ENCODE assay signal across 1 cellular context in the genomic region with DNA sequence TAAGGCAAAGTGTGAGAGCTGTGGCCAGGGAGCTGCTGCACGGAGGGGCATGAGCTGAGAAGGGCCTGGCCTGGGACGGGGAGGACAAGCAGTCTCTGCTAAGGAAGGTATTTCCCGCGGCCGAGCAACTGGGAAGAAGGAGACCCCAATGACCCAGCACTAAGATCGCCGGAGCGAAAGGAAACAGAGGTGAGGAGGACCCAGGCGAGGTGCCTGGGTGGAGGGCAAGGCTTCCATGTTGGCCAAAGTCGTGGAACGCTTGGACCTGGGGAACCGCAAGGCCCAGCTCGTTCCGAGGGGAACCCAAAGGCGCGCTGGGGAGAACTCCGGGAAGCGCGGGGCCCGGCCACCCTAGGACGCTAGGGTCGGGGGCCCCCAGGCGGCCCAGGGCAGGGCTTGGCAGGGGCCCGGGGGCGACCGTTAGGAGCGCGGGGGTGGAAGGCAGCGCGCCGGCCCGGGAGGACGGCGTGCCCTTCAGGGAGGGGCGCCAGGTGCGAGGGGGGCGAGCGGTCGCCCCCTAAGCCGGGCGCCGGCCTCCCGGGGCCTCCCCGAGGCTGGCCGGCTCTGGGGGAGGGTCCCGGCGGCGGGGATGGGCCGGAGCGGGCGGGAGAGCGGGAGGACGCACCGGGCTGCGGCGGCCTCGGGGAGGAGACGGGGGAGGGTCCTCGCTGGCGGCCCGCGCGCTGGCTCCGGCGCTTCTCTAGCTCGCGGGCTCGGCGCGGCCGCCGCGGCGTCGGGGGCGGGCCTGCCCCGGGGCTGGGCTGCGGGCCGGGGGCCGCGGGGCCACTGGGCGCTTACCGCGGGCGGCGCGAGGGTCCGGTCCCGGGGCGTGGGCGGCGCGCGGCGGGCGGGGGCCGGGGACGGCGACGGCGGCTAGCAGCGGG.
TF ChIP-seq lines count a peak whose summit lies in the region.

No MANE protein-coding gene starts in this region.

TF ChIP-seq in SK-N-SH treated with all-trans-retinoic acid at 6 μM for 48 hours, 23 proteins besides CTCF, POLR2A, EP300 and RAD21 (continued from another document):
- TF ChIP-seq CSRNP3 (CRISPR knock-in tag; IDR thresholded peaks at IDR 0.05): no peak
- TF ChIP-seq, protein P1, sequence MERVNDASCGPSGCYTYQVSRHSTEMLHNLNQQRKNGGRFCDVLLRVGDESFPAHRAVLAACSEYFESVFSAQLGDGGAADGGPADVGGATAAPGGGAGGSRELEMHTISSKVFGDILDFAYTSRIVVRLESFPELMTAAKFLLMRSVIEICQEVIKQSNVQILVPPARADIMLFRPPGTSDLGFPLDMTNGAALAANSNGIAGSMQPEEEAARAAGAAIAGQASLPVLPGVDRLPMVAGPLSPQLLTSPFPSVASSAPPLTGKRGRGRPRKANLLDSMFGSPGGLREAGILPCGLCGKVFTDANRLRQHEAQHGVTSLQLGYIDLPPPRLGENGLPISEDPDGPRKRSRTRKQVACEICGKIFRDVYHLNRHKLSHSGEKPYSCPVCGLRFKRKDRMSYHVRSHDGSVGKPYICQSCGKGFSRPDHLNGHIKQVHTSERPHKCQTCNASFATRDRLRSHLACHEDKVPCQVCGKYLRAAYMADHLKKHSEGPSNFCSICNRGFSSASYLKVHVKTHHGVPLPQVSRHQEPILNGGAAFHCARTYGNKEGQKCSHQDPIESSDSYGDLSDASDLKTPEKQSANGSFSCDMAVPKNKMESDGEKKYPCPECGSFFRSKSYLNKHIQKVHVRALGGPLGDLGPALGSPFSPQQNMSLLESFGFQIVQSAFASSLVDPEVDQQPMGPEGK (CRISPR knock-in tag; IDR thresholded peaks at IDR 0.05; ENCODE audit: borderline replicate concordance): no peak
- no peak for TF ChIP-seq SNAI2 (CRISPR knock-in tag; IDR thresholded peaks at IDR 0.05)
- no peak for TF ChIP-seq ZNF70 (CRISPR knock-in tag; IDR thresholded peaks at IDR 0.05)
- no peak for TF ChIP-seq TOX (CRISPR knock-in tag; IDR thresholded peaks at IDR 0.05; ENCODE audit: borderline replicate concordance)
- TF ChIP-seq ARNTL (CRISPR knock-in tag; IDR thresholded peaks at IDR 0.05; ENCODE audit: borderline replicate concordance, low read depth): no peak
- TF ChIP-seq GLIS3 (CRISPR knock-in tag; IDR thresholded peaks at IDR 0.05): no peak
- no peak for TF ChIP-seq OSR1 (CRISPR knock-in tag; IDR thresholded peaks at IDR 0.05)
- TF ChIP-seq ZNF565 (CRISPR knock-in tag; conservative IDR thresholded peaks at IDR 0.05; ENCODE audit: low read depth): no peak
- no peak for TF ChIP-seq BACH2 (CRISPR knock-in tag; IDR thresholded peaks at IDR 0.05; ENCODE audit: borderline replicate concordance)
- TF ChIP-seq ZNF8 (CRISPR knock-in tag; IDR thresholded peaks at IDR 0.05): no peak
- TF ChIP-seq ZFP30 (CRISPR knock-in tag; IDR thresholded peaks at IDR 0.05): no peak
- TF ChIP-seq TCF4 (CRISPR knock-in tag; IDR thresholded peaks at IDR 0.05; ENCODE audit: borderline replicate concordance): no peak
- TF ChIP-seq, protein P2, sequence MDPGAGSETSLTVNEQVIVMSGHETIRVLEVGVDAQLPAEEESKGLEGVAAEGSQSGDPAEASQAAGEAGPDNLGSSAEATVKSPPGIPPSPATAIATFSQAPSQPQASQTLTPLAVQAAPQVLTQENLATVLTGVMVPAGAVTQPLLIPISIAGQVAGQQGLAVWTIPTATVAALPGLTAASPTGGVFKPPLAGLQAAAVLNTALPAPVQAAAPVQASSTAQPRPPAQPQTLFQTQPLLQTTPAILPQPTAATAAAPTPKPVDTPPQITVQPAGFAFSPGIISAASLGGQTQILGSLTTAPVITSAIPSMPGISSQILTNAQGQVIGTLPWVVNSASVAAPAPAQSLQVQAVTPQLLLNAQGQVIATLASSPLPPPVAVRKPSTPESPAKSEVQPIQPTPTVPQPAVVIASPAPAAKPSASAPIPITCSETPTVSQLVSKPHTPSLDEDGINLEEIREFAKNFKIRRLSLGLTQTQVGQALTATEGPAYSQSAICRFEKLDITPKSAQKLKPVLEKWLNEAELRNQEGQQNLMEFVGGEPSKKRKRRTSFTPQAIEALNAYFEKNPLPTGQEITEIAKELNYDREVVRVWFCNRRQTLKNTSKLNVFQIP (CRISPR knock-in tag; IDR thresholded peaks at IDR 0.05; ENCODE audit: borderline replicate concordance, low read depth): no peak
